Comparison of ENCODE assay signal across 16 cellular contexts in genomic region chr12:124174406-124174805, GRCh38.
A peak's percentile ranks its signal among the peaks of the same experiment; 100 is the strongest.
DNase-seq lines count a peak whose midpoint lies in the region; ATAC-seq and TF ChIP-seq lines count a peak whose summit lies in the region.
"Had no signal": no experiment of that assay in that cellular context is flagged by ENCODE, and none has a peak within 500 bp of the region (broad histone marks: within the 10 kb centered on the region; RNA-seq: fewer than 3 reads in every experiment).

No MANE protein-coding gene starts in this region.

- WGBS in stomach, 5 donors = 63 to 84% (median 77%) methylated on average over 12 of the region's 12 CpGs

- H3K9me3 Mint-ChIP-seq in brain (peaks cover 0 to 6% (median 0%) of the 10 kb centered on the region in 5 experiments), progenitor cell of endocrine pancreas (ENCODE audit: low read depth) (no peaks in the 10 kb centered on the region)
- H3K9me3 Mint-ChIP-seq: activated naive CD4-positive, alpha-beta T cell treated with anti-CD3 and anti-CD28 coated beads for 36 hours; central memory CD8-positive, alpha-beta T cell had no signal

- H3K4me3 ChIP-seq in AG04449 (ENCODE audit: low read depth, low read length) (peak overlapping the region; percentile 29), stomach (no peak overlapping the region)
- H3K4me3 ChIP-seq: lower lobe of right lung, sigmoid colon had no signal

- intact Hi-C loops in stomach (cut with DNase I; ENCODE audit: low total_unique reads) = no loop called here

- CTCF ChIA-PET in AG04449 (lab: Yijun Ruan, JAX) = interaction anchor here (0.9 to 1.0 kb wide), 2 partner anchors 121 to 147 kb away, joined by 3 read pairs; no protein-coding TSS in a partner anchor

- peak overlapping the region in 4 of 5 experiments; percentile 33 to 97 (median 72) for H3K27ac Mint-ChIP-seq in brain
- no peak overlapping the region for H3K27ac Mint-ChIP-seq in progenitor cell of endocrine pancreas
- H3K27ac Mint-ChIP-seq: activated CD8-positive, alpha-beta memory T cell treated with anti-CD3 and anti-CD28 coated beads, Interleukin-2, amount 10 ng/mL, durations not matched to agents 7 days and 5 days; activated naive CD4-positive, alpha-beta T cell treated with anti-CD3 and anti-CD28 coated beads for 36 hours had no signal

- peaks cover 3% of the 10 kb centered on the region for H3K36me3 Mint-ChIP-seq in brain
- peaks cover 1% of the 10 kb centered on the region for H3K36me3 Mint-ChIP-seq in progenitor cell of endocrine pancreas (ENCODE audit: insufficient read depth)
- H3K36me3 Mint-ChIP-seq: activated CD8-positive, alpha-beta memory T cell treated with anti-CD3 and anti-CD28 coated beads, Interleukin-2, amount 10 ng/mL, durations not matched to agents 7 days and 5 days had no signal

- H3K4me3 Mint-ChIP-seq in brain (peak overlapping the region in 2 of 5 experiments; percentile 23 to 39), progenitor cell of endocrine pancreas (ENCODE audit: low read depth) (no peak overlapping the region)
- H3K4me3 Mint-ChIP-seq: activated CD8-positive, alpha-beta memory T cell treated with anti-CD3 and anti-CD28 coated beads, Interleukin-2, amount 10 ng/mL, durations not matched to agents 7 days and 5 days; activated naive CD4-positive, alpha-beta T cell treated with anti-CD3 and anti-CD28 coated beads for 36 hours; central memory CD8-positive, alpha-beta T cell had no signal

- H3K9me3 ChIP-seq in stomach = no peaks in the 10 kb centered on the region
- H3K9me3 ChIP-seq: lower lobe of right lung, sigmoid colon, SK-N-SH had no signal

- no peaks in the 10 kb centered on the region for H3K27me3 ChIP-seq in stomach
- H3K27me3 ChIP-seq: sigmoid colon had no signal

- TF ChIP-seq CTCF in AG04449 (IDR thresholded peaks at IDR 0.05; ENCODE audit: insufficient read depth, low read length, missing control alignments) (no peak), brain (conservative IDR thresholded peaks at IDR 0.05) (no peak), stomach (IDR thresholded peaks at IDR 0.05) (no peak), progenitor cell of endocrine pancreas (IDR thresholded peaks at IDR 0.05; ENCODE audit: unreplicated experiment) (no peak)

- ATAC-seq in stimulated activated naive CD8-positive, alpha-beta T cell treated with anti-CD3 and anti-CD28 coated beads, Interleukin-15, Interleukin-2, amounts not matched to agents 100 U/mL and 50 U/mL, for 24 hours = no peak
- ATAC-seq: activated CD8-positive, alpha-beta memory T cell treated with anti-CD3 and anti-CD28 coated beads, Interleukin-2, amount 10 ng/mL, durations not matched to agents 7 days and 5 days; lower lobe of right lung had no signal

- H3K4me1 ChIP-seq in stomach = peaks cover 0 to 11% (median 0%) of the 10 kb centered on the region in 4 donors

- no peak for TF ChIP-seq POLR2A in stomach (IDR thresholded peaks at IDR 0.05)

- no peak overlapping the region for H3K27ac ChIP-seq in stomach
- H3K27ac ChIP-seq: epithelial cell of prostate, lower lobe of right lung, sigmoid colon had no signal

- TF ChIP-seq EP300 in stomach (IDR thresholded peaks at IDR 0.05) = no peak

- DNase-seq in AG04449 (ENCODE audit: low read depth, low spot score) = peak; percentile 40
- peak; percentile 80 for DNase-seq in HK-2 (ENCODE audit: unreplicated experiment)
- DNase-seq in kidney tubule cell (ENCODE audit: low spot score) = peak; percentile 90
- no peak for DNase-seq in UCSD-AML1 (lab: John Stamatoyannopoulos, UW; ENCODE audit: unreplicated experiment)
- DNase-seq in stomach = no peak
- DNase-seq in stimulated activated naive CD8-positive, alpha-beta T cell treated with anti-CD3 and anti-CD28 coated beads, Interleukin-15, Interleukin-2, amounts not matched to agents 100 U/mL and 50 U/mL, for 24 hours = no peak
- DNase-seq in progenitor cell of endocrine pancreas (ENCODE audit: low spot score, unreplicated experiment) = no peak
- DNase-seq: activated CD8-positive, alpha-beta memory T cell treated with anti-CD3 and anti-CD28 coated beads, Interleukin-2, amount 10 ng/mL, durations not matched to agents 7 days and 5 days; activated naive CD4-positive, alpha-beta T cell treated with anti-CD3 and anti-CD28 coated beads for 36 hours; lower lobe of right lung; NCI-H1048; sigmoid colon; SK-N-SH had no signal

- POLR2A ChIA-PET in AG04449 (lab: Yijun Ruan, JAX) = interaction anchor here (1.8 kb wide), 1 partner anchor 62 kb away, joined by 6 read pairs; no protein-coding TSS in a partner anchor

- peaks cover 2% of the 10 kb centered on the region for H3K27me3 Mint-ChIP-seq in brain
- peaks cover 6% of the 10 kb centered on the region for H3K27me3 Mint-ChIP-seq in progenitor cell of endocrine pancreas

- H3K4me1 Mint-ChIP-seq in brain (peaks cover 41% of the 10 kb centered on the region), progenitor cell of endocrine pancreas (ENCODE audit: low read depth) (peaks cover 12% of the 10 kb centered on the region)
- H3K4me1 Mint-ChIP-seq: activated CD8-positive, alpha-beta memory T cell treated with anti-CD3 and anti-CD28 coated beads, Interleukin-2, amount 10 ng/mL, durations not matched to agents 7 days and 5 days; central memory CD8-positive, alpha-beta T cell had no signal

- H3K36me3 ChIP-seq in stomach = no peaks in the 10 kb centered on the region
- H3K36me3 ChIP-seq: lower lobe of right lung, sigmoid colon had no signal

Comparison
In these comparisons a context has a peak if more than half of its experiments do, and no peak if none do; other contexts are left out.
1. DNase-seq: peak in AG04449 (single experiment), HK-2 (single experiment) and kidney tubule cell (single experiment); none in UCSD-AML1 (single experiment), stomach (single experiment), stimulated activated naive CD8-positive, alpha-beta T cell treated with anti-CD3 and anti-CD28 coated beads, Interleukin-15, Interleukin-2, amounts not matched to agents 100 U/mL and 50 U/mL, for 24 hours (single experiment) and progenitor cell of endocrine pancreas (single experiment).